In the genomic region with DNA sequence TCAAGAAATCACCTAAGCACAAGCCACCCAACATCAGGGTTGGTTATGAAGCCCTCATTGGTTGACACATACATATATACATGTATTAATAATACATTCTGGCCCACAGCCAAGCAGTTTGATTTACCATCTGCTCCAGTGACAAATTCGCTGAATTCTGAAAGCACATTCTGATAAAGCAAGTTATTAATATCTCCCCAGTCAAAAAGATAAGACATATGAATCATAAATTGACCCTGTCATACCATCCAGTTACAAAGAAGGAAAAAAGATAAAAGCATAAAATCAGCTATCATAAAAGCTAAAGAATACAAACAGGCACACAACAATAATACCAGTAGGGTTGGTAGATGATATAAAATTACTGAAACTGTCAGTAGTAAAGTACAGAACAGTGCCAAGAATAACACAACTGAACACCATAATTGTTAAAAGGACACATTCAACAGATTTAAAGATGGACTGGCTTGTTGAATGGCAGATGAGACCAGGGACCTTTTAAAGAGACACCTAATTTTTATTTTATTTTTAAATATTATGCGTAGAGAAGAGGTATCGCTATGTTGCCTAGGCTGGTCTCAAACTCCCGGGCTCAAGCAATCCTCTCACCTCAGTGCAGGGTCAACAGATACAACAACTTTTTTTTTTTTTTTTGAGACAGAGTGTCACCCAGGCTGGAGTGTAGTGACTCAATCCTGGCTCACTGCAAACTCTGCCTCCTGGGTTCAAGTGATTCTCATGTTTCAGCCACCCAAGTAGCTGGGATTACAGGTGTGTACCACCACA, we compare ENCODE assay signal across 9 cellular contexts. TPM values are rescaled to one million over a fixed set of nuclear protein-coding genes. Genes with fewer than 3 reads are reported as not detected.
DNase-seq lines count a peak whose midpoint lies in the region; ATAC-seq and TF ChIP-seq lines count a peak whose summit lies in the region.
"Had no signal": no experiment of that assay in that cellular context is flagged by ENCODE, and none has a peak within 500 bp of the region (broad histone marks: within the 10 kb centered on the region; RNA-seq: fewer than 3 reads in every experiment).

No MANE protein-coding gene starts in this region.

- TF ChIP-seq CTCF in cardiac fibroblast (IDR thresholded peaks at IDR 0.05; ENCODE audit: low read depth, low read length) (no peak), Calu3 (IDR thresholded peaks at IDR 0.05; ENCODE audit: unreplicated experiment) (no peak)

- peaks cover 7% of the 10 kb centered on the region for H3K9me3 Mint-ChIP-seq in activated CD4-positive, alpha-beta T cell treated with anti-CD3 and anti-CD28 coated beads, Interleukin-2, amount 10 ng/mL, durations not matched to agents 7 days and 5 days
- H3K9me3 Mint-ChIP-seq in Calu3 (ENCODE audit: low read depth, unreplicated experiment), result no peaks in the 10 kb centered on the region

- intact Hi-C loops in Calu3 (cut with micrococcal nuclease; ENCODE audit: unreplicated experiment), result no loop called here

- H3K4me1 Mint-ChIP-seq in activated CD4-positive, alpha-beta T cell treated with anti-CD3 and anti-CD28 coated beads, Interleukin-2, amount 10 ng/mL, durations not matched to agents 7 days and 5 days, result peaks cover 22% of the 10 kb centered on the region
- H3K4me1 Mint-ChIP-seq in Calu3 (ENCODE audit: low read depth, unreplicated experiment), result peaks cover 16% of the 10 kb centered on the region

- no peak overlapping the region for H3K4me3 Mint-ChIP-seq in activated CD4-positive, alpha-beta T cell treated with anti-CD3 and anti-CD28 coated beads, Interleukin-2, amount 10 ng/mL, durations not matched to agents 7 days and 5 days
- H3K4me3 Mint-ChIP-seq in Calu3 (ENCODE audit: low read depth, unreplicated experiment), result no peak overlapping the region

- BruUV-seq in Calu3 (replicated peaks; lab: Mats Ljungman, UMichigan), result no TSS peak

- H3K4me3 ChIP-seq in cardiac fibroblast (replicated peaks in 1 of 2; ENCODE audit: low read depth in 2 of 2, low read length in 2 of 2), result no peak overlapping the region
- H3K4me3 ChIP-seq: vagina had no signal

- H3K27me3 Mint-ChIP-seq in activated CD4-positive, alpha-beta T cell treated with anti-CD3 and anti-CD28 coated beads, Interleukin-2, amount 10 ng/mL, durations not matched to agents 7 days and 5 days, result no peaks in the 10 kb centered on the region
- no peaks in the 10 kb centered on the region for H3K27me3 Mint-ChIP-seq in Calu3 (ENCODE audit: unreplicated experiment)

- POLR2A ChIA-PET in activated CD4-positive, alpha-beta T cell treated with anti-CD3 and anti-CD28 coated beads, Interleukin-2, amount 10 ng/mL, durations not matched to agents 7 days and 5 days (lab: Charles Lee), result no interaction called here

- DNase-seq in activated CD4-positive, alpha-beta T cell treated with anti-CD3 and anti-CD28 coated beads for 48 hours, result peak; percentile 68
- DNase-seq in activated CD4-positive, alpha-beta T cell treated with anti-CD3 and anti-CD28 coated beads, Interleukin-2, amount 10 ng/mL, durations not matched to agents 7 days and 5 days, result no peak
- peak; percentile 88 for DNase-seq in NCI-H2171 (lab: John Stamatoyannopoulos, UW)
- peak; percentile 39 to 79 for DNase-seq in cardiac fibroblast (ENCODE audit: low read depth in 2 of 2)
- DNase-seq in stimulated activated CD4-positive, alpha-beta T cell treated with anti-CD3 and anti-CD28 coated beads, Interleukin-4, amount 100 ng/mL, for 1 hour, result peak; percentile 13
- no peak for DNase-seq in NCI-H146 (lab: John Stamatoyannopoulos, UW)
- DNase-seq in Calu3, result no peak

- no peak overlapping the region for H3K27ac Mint-ChIP-seq in activated CD4-positive, alpha-beta T cell treated with anti-CD3 and anti-CD28 coated beads, Interleukin-2, amount 10 ng/mL, durations not matched to agents 7 days and 5 days
- H3K27ac Mint-ChIP-seq in Calu3 (ENCODE audit: unreplicated experiment), result no peak overlapping the region

- CTCF ChIA-PET in activated CD4-positive, alpha-beta T cell treated with anti-CD3 and anti-CD28 coated beads, Interleukin-2, amount 10 ng/mL, durations not matched to agents 7 days and 5 days (lab: Charles Lee), result no interaction called here
- CTCF ChIA-PET in Calu3 (lab: Charles Lee), result interaction anchor here (1.3 kb wide), 1 partner anchor 7 kb away, joined by 3 read pairs; a partner anchor contains a TSS

- H3K36me3 Mint-ChIP-seq in activated CD4-positive, alpha-beta T cell treated with anti-CD3 and anti-CD28 coated beads, Interleukin-2, amount 10 ng/mL, durations not matched to agents 7 days and 5 days (ENCODE audit: low read depth), result peaks cover 56% of the 10 kb centered on the region
- peaks cover 32% of the 10 kb centered on the region for H3K36me3 Mint-ChIP-seq in Calu3 (ENCODE audit: insufficient read depth, unreplicated experiment)

- ATAC-seq in HG03045 (IDR thresholded peaks at IDR 0.05; ENCODE audit: unreplicated experiment), result no peak

RNA-seq across cellular contexts. Expression of a gene that starts 7.7 kb away (rescaled TPM):
- 10 to 100 TPM; 30.7 to 33.8 TPM for total RNA-seq in activated CD4-positive, alpha-beta T cell treated with anti-CD3 and anti-CD28 coated beads, Interleukin-2, amount 10 ng/mL, durations not matched to agents 7 days and 5 days
- 33.1 and 38.0 TPM in 2 replicates for total RNA-seq in Calu3 (2022)

Comparison
In these comparisons a context has a peak if more than half of its experiments do, and no peak if none do; other contexts are left out.
1. DNase-seq: peak in activated CD4-positive, alpha-beta T cell treated with anti-CD3 and anti-CD28 coated beads for 48 hours (single experiment), NCI-H2171 (single experiment), cardiac fibroblast (2 of 2) and stimulated activated CD4-positive, alpha-beta T cell treated with anti-CD3 and anti-CD28 coated beads, Interleukin-4, amount 100 ng/mL, for 1 hour (single experiment); none in activated CD4-positive, alpha-beta T cell treated with anti-CD3 and anti-CD28 coated beads, Interleukin-2, amount 10 ng/mL, durations not matched to agents 7 days and 5 days (single experiment), NCI-H146 (single experiment) and Calu3 (single experiment).